ENCODE assay signal across 14 cellular contexts in genomic region chr1:185208626-185209170, GRCh38.
"Had no signal": no experiment of that assay in that cellular context is flagged by ENCODE, and none has a peak within 500 bp of the region (broad histone marks: within the 10 kb centered on the region; RNA-seq: fewer than 3 reads in every experiment).

No MANE protein-coding gene starts in this region.

- H3K27ac Mint-ChIP-seq: activated CD4-positive, alpha-beta T cell treated with anti-CD3 and anti-CD28 coated beads, Interleukin-2, amount 10 ng/mL, durations not matched to agents 7 days and 5 days; activated T-helper 17 cell treated with anti-CD3 and anti-CD28 coated beads, Interleukin-2, amount 50 U/mL, for 72 hours; neural progenitor cell; stimulated activated naive CD8-positive, alpha-beta T cell treated with anti-CD3 and anti-CD28 coated beads, Interleukin-15, Interleukin-2, amounts not matched to agents 100 ng/mL and 50 ng/mL, for 24 hours; T-helper 1 cell treated with Interleukin-12 subunit alpha and Interleukin-12 subunit beta and Interleukin-4 antibody, amounts not matched to agents 30 μg/mL and 1 μg/mL, for 36 hours had no signal

- H3K27me3 ChIP-seq: neural progenitor cell, pancreas had no signal

- H3K4me1 ChIP-seq: neural progenitor cell, pancreas had no signal

- H3K9me3 Mint-ChIP-seq: activated T-helper 17 cell treated with anti-CD3 and anti-CD28 coated beads, Interleukin-2, amount 50 U/mL, for 72 hours; stimulated activated naive CD8-positive, alpha-beta T cell treated with anti-CD3 and anti-CD28 coated beads, Interleukin-15, Interleukin-2, amounts not matched to agents 100 ng/mL and 50 ng/mL, for 24 hours had no signal

- H3K4me3 ChIP-seq: neural progenitor cell, pancreas had no signal

- H3K4me2 ChIP-seq: neural progenitor cell had no signal

- H2AFZ ChIP-seq: neural progenitor cell had no signal

- H3K4me3 Mint-ChIP-seq: activated CD4-positive, alpha-beta T cell treated with anti-CD3 and anti-CD28 coated beads, Interleukin-2, amount 10 ng/mL, durations not matched to agents 7 days and 5 days; activated T-helper 17 cell treated with anti-CD3 and anti-CD28 coated beads, Interleukin-2, amount 50 U/mL, for 72 hours; neural progenitor cell; stimulated activated naive CD8-positive, alpha-beta T cell treated with anti-CD3 and anti-CD28 coated beads, Interleukin-15, Interleukin-2, amounts not matched to agents 100 ng/mL and 50 ng/mL, for 24 hours; T-helper 1 cell treated with Interleukin-12 subunit alpha and Interleukin-12 subunit beta and Interleukin-4 antibody, amounts not matched to agents 30 μg/mL and 1 μg/mL, for 36 hours had no signal

- H3K36me3 ChIP-seq: neural progenitor cell, pancreas had no signal

- H3K27ac ChIP-seq: neural progenitor cell, pancreas had no signal

- H3K4me1 Mint-ChIP-seq: activated CD4-positive, alpha-beta T cell treated with anti-CD3 and anti-CD28 coated beads, Interleukin-2, amount 10 ng/mL, durations not matched to agents 7 days and 5 days; activated T-helper 17 cell treated with anti-CD3 and anti-CD28 coated beads, Interleukin-2, amount 50 U/mL, for 72 hours; neural progenitor cell had no signal

- DNase-seq: activated CD4-positive, alpha-beta T cell treated with anti-CD3 and anti-CD28 coated beads, Interleukin-2, amount 10 ng/mL, durations not matched to agents 7 days and 5 days; activated CD4-positive, CD25-positive, alpha-beta regulatory T cell; activated CD8-positive, alpha-beta memory T cell treated with anti-CD3 and anti-CD28 coated beads for 24 hours; activated naive CD4-positive, alpha-beta T cell treated with anti-CD3 and anti-CD28 coated beads, Interleukin-2, amount 50 U/mL, for 16 hours; amniotic stem cell; glutamatergic neuron; islet precursor cell; left ventricle myocardium superior; pancreas; stimulated activated CD4-positive, alpha-beta T cell treated with anti-CD3 and anti-CD28 coated beads, Interleukin-2, amount 100 ng/mL, for 48 hours had no signal

- H3K9me3 ChIP-seq: pancreas had no signal

- H3K27me3 Mint-ChIP-seq: activated CD4-positive, alpha-beta T cell treated with anti-CD3 and anti-CD28 coated beads, Interleukin-2, amount 10 ng/mL, durations not matched to agents 7 days and 5 days; activated T-helper 17 cell treated with anti-CD3 and anti-CD28 coated beads, Interleukin-2, amount 50 U/mL, for 72 hours; stimulated activated naive CD8-positive, alpha-beta T cell treated with anti-CD3 and anti-CD28 coated beads, Interleukin-15, Interleukin-2, amounts not matched to agents 100 ng/mL and 50 ng/mL, for 24 hours had no signal
